Comparison of ENCODE assay signal across 7 cellular contexts in genomic region chr19:34676697-34677385, GRCh38. TPM values are rescaled to one million over a fixed set of nuclear protein-coding genes. Genes with fewer than 3 reads are reported as not detected.
DNase-seq lines count a peak whose midpoint lies in the region; ATAC-seq, FAIRE-seq and TF ChIP-seq lines count a peak whose summit lies in the region.

Gene SCGB2B2 (minus strand): TSS chr19:34677159. CDS start chr19:34594563, 82,596 bp downstream.

- ATAC-seq in GM12878 = peak; percentile 74

- peak within 1 kb of the TSS; percentile 94 for H3K4me2 ChIP-seq in GM12878 (ENCODE audit: control insufficient read depth, insufficient read depth)

- SMC1A ChIA-PET in GM12878 (lab: Charles Lee; ENCODE audit: uncharacterized antibody, unreplicated experiment) = interaction anchor here (1.0 kb wide), 1 partner anchor 35 kb away, joined by 3 read pairs; no protein-coding TSS in a partner anchor

- 5% methylated on average over 26 of the region's 26 CpGs for WGBS in GM12878 (ENCODE audit: insufficient coverage, insufficient replicate concordance, low lambda C conversion rate, missing lambda C conversion rate)

- BruUV-seq in GM12878 (replicated peaks; lab: Mats Ljungman, UMichigan) = TSS peak; percentile 64

- no peak for TF ChIP-seq POLR2A in GM12878 (IDR thresholded peaks at IDR 0.05; ENCODE audit: low read depth, low read length)

- intact Hi-C loops in GM12878 (cut with micrococcal nuclease; ENCODE audit: unreplicated experiment) = loop anchor here (1.0 to 5.0 kb wide), 2 partner anchors 56 to 505 kb away; partner anchors contain the start of gene LSM14A

- in situ Hi-C loops in GM13977 (cut with MboI; ENCODE audit: low pct_unique_long_range_greater_than_20kb, low sequenced_read_pairs, unreplicated experiment) (no loop called here), GM12878 (cut with MboI) (no loop called here)

- H3K36me3 ChIP-seq in HEK293 (ENCODE audit: control insufficient read depth in 2 of 2, insufficient read depth in 1 of 2, low read length in 2 of 2) (peaks cover 35 to 41% of the 10 kb centered on the region in 2 experiments), MG63 (peaks cover 17% of the 10 kb centered on the region), GM12878 (ENCODE audit: control insufficient read depth in 2 of 2, insufficient read depth in 2 of 2, low read length in 1 of 2) (peaks cover 0 to 13% of the 10 kb centered on the region in 2 experiments; a peak in 3 of 4 replicates)

- TF ChIP-seq RAD21 in GM12878 (IDR thresholded peaks at IDR 0.05; ENCODE audit: insufficient read depth, low read depth, low read length) = no peak

- H3K4me3 ChIP-seq in HEK293 (ENCODE audit: low read depth, low read length) = peak within 1 kb of the TSS; percentile 68
- H3K4me3 ChIP-seq in MG63 = peak within 1 kb of the TSS; percentile 64
- H3K4me3 ChIP-seq in GM12878 = peak within 1 kb of the TSS; percentile 67
- peak within 1 kb of the TSS; percentile 87 for H3K4me3 ChIP-seq in iPS-18c (ENCODE audit: insufficient read depth, low read depth, low read length)
- H3K4me3 ChIP-seq in skin epidermis = peak within 1 kb of the TSS; percentile 61 to 93 (median 73)

- no peaks in the 10 kb centered on the region for H4K20me1 ChIP-seq in GM12878 (ENCODE audit: control insufficient read depth, insufficient read depth)

- H3K4me1 ChIP-seq in HEK293 (ENCODE audit: control insufficient read depth, insufficient read depth, low read length) (peaks cover 12% of the 10 kb centered on the region), GM12878 (ENCODE audit: control insufficient read depth, insufficient read depth, low read length) (peaks cover 10% of the 10 kb centered on the region)

- peak within 1 kb of the TSS; percentile 94 for H3K9ac ChIP-seq in GM12878 (ENCODE audit: control insufficient read depth, insufficient read depth, low read length)

- peak within 1 kb of the TSS; percentile 94 for H2AFZ ChIP-seq in GM12878 (ENCODE audit: control insufficient read depth, low read depth, low read length)

- no peak for TF ChIP-seq EP300 in GM12878 (IDR thresholded peaks at IDR 0.05; ENCODE audit: borderline replicate concordance in 1 of 2, control insufficient read depth in 1 of 2, low read depth in 2 of 2, low read length in 2 of 2)

- peaks cover 25% of the 10 kb centered on the region for H3K9me3 ChIP-seq in HEK293 (ENCODE audit: control insufficient read depth, insufficient read depth, low read depth, low read length)
- H3K9me3 ChIP-seq in MG63 = peaks cover 24% of the 10 kb centered on the region
- peaks cover 24% of the 10 kb centered on the region for H3K9me3 ChIP-seq in GM12878 (replicated peaks; ENCODE audit: control insufficient read depth, insufficient read depth, low read length)
- H3K9me3 ChIP-seq in iPS-18c (ENCODE audit: control insufficient read depth, insufficient read depth, low read length) = peaks cover 4% of the 10 kb centered on the region

- H3K27me3 ChIP-seq in MG63 (no peaks in the 10 kb centered on the region), GM12878 (replicated peaks in 1 of 2; ENCODE audit: control insufficient read depth in 2 of 2, insufficient read depth in 2 of 2, low read length in 1 of 2) (no peaks in the 10 kb centered on the region)

- POLR2A ChIA-PET in HEK293 (lab: Yijun Ruan, JAX) (interaction anchor here (0.7 to 2.1 kb wide), 28 partner anchors 10 to 1451 kb away, joined by 3 to 24 read pairs (median 5); partner anchors contain the start of genes COX6B1, GRAMD1A, UBA2 and ZNF181), GM12878 (lab: Charles Lee) (no interaction called here)

- CTCF ChIA-PET in HEK293 (lab: Yijun Ruan, JAX) (interaction anchor here (0.5 to 4.3 kb wide), 6 partner anchors 15 to 297 kb away, joined by 3 to 34 read pairs (median 5); no protein-coding TSS in a partner anchor), GM12878 (lab: Yijun Ruan, JAX) (interaction anchor here (1.0 to 3.2 kb wide), 5 partner anchors 13 to 57 kb away, joined by 3 to 12 read pairs (median 6); no protein-coding TSS in a partner anchor)

- RAD21 ChIA-PET in GM12878 (lab: Charles Lee; ENCODE audit: unreplicated experiment) = interaction anchor here (1.2 kb wide), 1 partner anchor 464 kb away, joined by 3 read pairs; no protein-coding TSS in a partner anchor

- H3K27ac ChIP-seq in HEK293 (ENCODE audit: extremely low read depth, low read depth, low read length) (peak within 1 kb of the TSS; percentile 94), GM12878 (ENCODE audit: control insufficient read depth, insufficient read depth) (peak within 1 kb of the TSS; percentile 95), skin epidermis (peak within 1 kb of the TSS; percentile 92 to 99 (median 97))

- peak; percentile 75 for FAIRE-seq in GM12878 (lab: Jason Lieb, UNC)

- TF ChIP-seq CTCF in GM13977 (IDR thresholded peaks at IDR 0.05; ENCODE audit: extremely low read depth, insufficient read depth, missing control alignments) = no peak
- peak; percentile 83 for TF ChIP-seq CTCF in HEK293 (tag by site-specific recombination; IDR thresholded peaks at IDR 0.05)
- TF ChIP-seq CTCF in GM12878 (IDR thresholded peaks at IDR 0.05 in 2 of 3, conservative IDR thresholded peaks at IDR 0.05 in 1 of 3; ENCODE audit: control insufficient read depth in 2 of 3, extremely low read depth in 1 of 3, insufficient read depth in 1 of 3, low read depth in 3 of 3, low read length in 3 of 3) = no peak

- H3K79me2 ChIP-seq in GM12878 (ENCODE audit: control insufficient read depth, insufficient read depth, low read length) = peaks cover 4% of the 10 kb centered on the region

- DNase-seq in GM13977 (ENCODE audit: low spot score) (peak; percentile 72), MG63 (no peak), SIG-M5 (lab: John Stamatoyannopoulos, UW) (peak; percentile 52), GM12878 (ENCODE audit: low read depth, low spot score) (peak; percentile 50)

TF ChIP-seq in HEK293, 187 proteins besides CTCF, POLR2A, EP300 and RAD21 (continues in another document):
- TF ChIP-seq ZNF148 (tag by site-specific recombination; IDR thresholded peaks at IDR 0.05; ENCODE audit: borderline replicate concordance) (peak; percentile 73; the same call in 1 of the 2 replicates), ZNF23 (tag by site-specific recombination; IDR thresholded peaks at IDR 0.05; ENCODE audit: borderline replicate concordance) (peak; percentile 54; the same call in 1 of the 2 replicates)

TF ChIP-seq in GM12878, 131 proteins besides CTCF, POLR2A, EP300 and RAD21 (continues in another document):
- TF ChIP-seq TCF12 (IDR thresholded peaks at IDR 0.05; ENCODE audit: low read depth, low read length) = no peak
- no peak for TF ChIP-seq GATAD2B (conservative IDR thresholded peaks at IDR 0.05; ENCODE audit: low read depth)
- TF ChIP-seq FOXM1 (IDR thresholded peaks at IDR 0.05; ENCODE audit: low read depth, low read length) = no peak
- no peak for TF ChIP-seq NFYA (IDR thresholded peaks at IDR 0.05; ENCODE audit: borderline replicate concordance, low read depth, low read length)
- peak; percentile 99 for TF ChIP-seq NR2C1 (IDR thresholded peaks at IDR 0.05)
- no peak; the same call in 1 of the 2 replicates for TF ChIP-seq ZNF687 (IDR thresholded peaks at IDR 0.05)

RNA-seq across cellular contexts. Expression of gene SCGB2B2, which starts in this region (rescaled TPM):
- total RNA-seq in MG63 (2014; rRNA removed; shearing (Covaris generic); ENCODE audit: low replicate concordance) = not detected in 2 replicates
- 3.8 and 5.0 TPM in 2 replicates for total RNA-seq in GM12878 (2013; cell fraction: nucleolus; rRNA removed)
- total RNA-seq in GM12878 (2014; rRNA removed) (0.05 TPM in 1 of 2 replicates, not detected in the other), GM12878 (2014; rRNA removed; fragmentation: Illumina TruSeq; extraction: Trizol) (not detected in 2 replicates), GM12878 (2021) (0.31 TPM in 1 of 2 replicates, not detected in the other)
- 0.09 TPM for polyA plus RNA-seq in GM12878 (2011; ENCODE audit: low read depth)
- polyA plus RNA-seq in GM12878 (2011; rRNA removed) (0.04 and 0.35 TPM in 2 replicates), GM12878 (2014; fragmentation: Illumina TruSeq; extraction: Trizol) (0.06 and 0.11 TPM in 2 replicates), GM12878 (2014; fragmentation: Nextera tagmentation; extraction: Ambion mirVana) (not detected), GM12878 (2014; rRNA removed) (not detected in 2 replicates), GM12878 (2016; fragmentation: Nextera tagmentation; extraction: Ambion mirVana) (under 1 TPM in 1 of 2 experiments, not detected in 1; 0.12 TPM)
- 0.10 and 0.18 TPM in 2 replicates for polyA plus RNA-seq in GM12878 (2011; cell fraction: cytosol; rRNA removed)
- 0.75 and 1.0 TPM in 2 replicates for polyA plus RNA-seq in GM12878 (2011; cell fraction: nucleus; rRNA removed)
- 0.05 and 0.22 TPM in 2 replicates for polyA plus RNA-seq in GM12878 (2012)
- polyA minus RNA-seq in GM12878 (2011; rRNA and poly(A)+ RNA removed) = 0.51 and 0.77 TPM in 2 replicates
- not detected in 2 replicates for polyA minus RNA-seq in GM12878 (2011; cell fraction: cytosol; rRNA and poly(A)+ RNA removed)
- 0.73 and 1.5 TPM in 2 replicates for polyA minus RNA-seq in GM12878 (2011; cell fraction: nucleus; rRNA and poly(A)+ RNA removed)
